ENCODE assay signal across 9 cellular contexts in genomic region chr4:102503831-102504786, GRCh38. TPM values are rescaled to one million over a fixed set of nuclear protein-coding genes. Genes with fewer than 3 reads are reported as not detected.
A peak's percentile ranks its signal among the peaks of the same experiment; 100 is the strongest.
DNase-seq lines count a peak whose midpoint lies in the region; ATAC-seq, FAIRE-seq and TF ChIP-seq lines count a peak whose summit lies in the region.
"Had no signal": no experiment of that assay in that cellular context is flagged by ENCODE, and none has a peak within 500 bp of the region (broad histone marks: within the 10 kb centered on the region; RNA-seq: fewer than 3 reads in every experiment).

No MANE protein-coding gene starts in this region.

- intact Hi-C loops in dorsolateral prefrontal cortex (cut with DNase I) (loop anchor here (5.0 to 10.0 kb wide), 5 partner anchors 67 to 593 kb away; partner anchors contain the start of genes UBE2D3 (in 2 of the 2), BDH2 (in 1 of the 2) and MANBA (in 1 of the 2)), psoas muscle (cut with DNase I) (loop anchor here in 1 of 2 donors (5.0 to 10.0 kb wide), 2 partner anchors 323 to 591 kb away; partner anchors contain the start of genes BDH2 and UBE2D3), head of caudate nucleus (cut with DNase I) (loop anchor here (5.0 to 10.0 kb wide), 2 partner anchors 111 to 323 kb away; partner anchors contain the start of gene UBE2D3)

- peaks cover 61% of the 10 kb centered on the region for H3K4me1 ChIP-seq in psoas muscle

- peak overlapping the region in 56 of 59 donors; percentile 4 to 99 (median 86) for H3K4me3 ChIP-seq in dorsolateral prefrontal cortex
- H3K4me3 ChIP-seq in psoas muscle: peak overlapping the region; percentile 84

- H3K27me3 ChIP-seq in dorsolateral prefrontal cortex (no peaks in the 10 kb centered on the region), psoas muscle (ENCODE audit: insufficient read depth in 3 of 3, low read length in 2 of 3) (no peaks in the 10 kb centered on the region)

- 64 to 76% (median 64%) methylated on average over 5 of the region's 5 CpGs for WGBS in psoas muscle, 3 donors

- DNase-seq in GM12892 (ENCODE audit: insufficient read length) (no peak), OCI-M1 (lab: John Stamatoyannopoulos, UW) (peak; percentile 63), dorsolateral prefrontal cortex (no peak), psoas muscle (no peak), NCI-H1436 (lab: John Stamatoyannopoulos, UW) (no peak), head of caudate nucleus (no peak)
- DNase-seq: T1000 had no signal

- ATAC-seq in psoas muscle: no peak
- ATAC-seq in GM19324 (IDR thresholded peaks at IDR 0.05; ENCODE audit: low FRiP score, unreplicated experiment): no peak
- no peak for ATAC-seq in GM21723 (IDR thresholded peaks at IDR 0.05; ENCODE audit: unreplicated experiment)

- H3K9me3 ChIP-seq in psoas muscle: no peaks in the 10 kb centered on the region

- TF ChIP-seq CTCF in dorsolateral prefrontal cortex (IDR thresholded peaks at IDR 0.05 in 54 of 56, conservative IDR thresholded peaks at IDR 0.05 in 2 of 56; ENCODE audit: low read depth in 1 of 56, partially characterized antibody in 56 of 56): no peak
- no peak for TF ChIP-seq CTCF in psoas muscle (IDR thresholded peaks at IDR 0.05)

- H3K27ac ChIP-seq in dorsolateral prefrontal cortex: peak overlapping the region in 55 of 59 donors; percentile 3 to 100 (median 99)
- no peak overlapping the region for H3K27ac ChIP-seq in psoas muscle

- FAIRE-seq in GM12892 (lab: Jason Lieb, UNC): peak; percentile 84

- no peak for TF ChIP-seq POLR2A in GM12892 (IDR thresholded peaks at IDR 0.05; ENCODE audit: low read depth, low read length)

- H3K36me3 ChIP-seq in psoas muscle (ENCODE audit: insufficient read depth in 1 of 2, low read depth in 1 of 2): no peaks in the 10 kb centered on the region

RNA-seq across cellular contexts. Expression of gene NFKB1, which starts 3.0 kb away (rescaled TPM):
- 46.8 TPM for polyA plus RNA-seq in GM12892 (2012; ENCODE audit: missing spikeins)
- 10 to 100 TPM; 13.0 to 36.6 (median 23.5) TPM for total RNA-seq in dorsolateral prefrontal cortex
- 10 to 100 TPM; 19.8 to 47.5 (median 22.5) TPM for total RNA-seq in psoas muscle
- 10 to 100 TPM; 11.7 to 22.0 (median 16.3) TPM for polyA plus RNA-seq in psoas muscle
